In genomic region chr3:190303887-190304286, GRCh38 we compare ENCODE assay signal across 30 cellular contexts. TPM values are rescaled to one million over a fixed set of nuclear protein-coding genes. Genes with fewer than 3 reads are reported as not detected.
A peak's percentile ranks its signal among the peaks of the same experiment; 100 is the strongest.
DNase-seq lines count a peak whose midpoint lies in the region; ATAC-seq, FAIRE-seq and TF ChIP-seq lines count a peak whose summit lies in the region.
"Had no signal": no experiment of that assay in that cellular context is flagged by ENCODE, and none has a peak within 500 bp of the region (broad histone marks: within the 10 kb centered on the region; RNA-seq: fewer than 3 reads in every experiment).

No MANE protein-coding gene starts in this region.

- H3K4me1 ChIP-seq in foreskin keratinocyte: peaks cover 43% of the 10 kb centered on the region

- ATAC-seq in foreskin keratinocyte: peak; percentile 44
- ATAC-seq in SK-N-SH treated with all-trans-retinoic acid at 6 μM for 48 hours: no peak
- no peak for ATAC-seq in esophagus mucosa
- ATAC-seq: activated CD8-positive, alpha-beta T cell treated with anti-CD3 and anti-CD28 coated beads for 36 hours; activated naive CD4-positive, alpha-beta T cell treated with anti-CD3 and anti-CD28 coated beads, Interleukin-2, amount 50 U/mL, for 72 hours; gastroesophageal sphincter; mucosa of descending colon; natural killer cell treated with Interleukin-12 subunit alpha and Interleukin-12 subunit beta and Interleukin-15 and Interleukin-18, amount 100 ng/mL, for 72 hours had no signal

- no peak overlapping the region for H3K4me3 Mint-ChIP-seq in progenitor cell of endocrine pancreas (ENCODE audit: low read depth)
- H3K4me3 Mint-ChIP-seq: activated CD8-positive, alpha-beta T cell treated with anti-CD3 and anti-CD28 coated beads for 36 hours; natural killer cell treated with Interleukin-12 subunit alpha and Interleukin-12 subunit beta and Interleukin-15 and Interleukin-18, amount 100 ng/mL, for 72 hours had no signal

- H3K9me3 Mint-ChIP-seq in progenitor cell of endocrine pancreas (ENCODE audit: low read depth): no peaks in the 10 kb centered on the region
- H3K9me3 Mint-ChIP-seq: activated CD8-positive, alpha-beta T cell treated with anti-CD3 and anti-CD28 coated beads for 36 hours had no signal

- DNase-seq in EL: peak; percentile 24
- peak; percentile 19 for DNase-seq in RPMI7951 (ENCODE audit: low read depth)
- peak; percentile 75 to 86 for DNase-seq in foreskin keratinocyte
- no peak for DNase-seq in progenitor cell of endocrine pancreas (ENCODE audit: low spot score, unreplicated experiment)
- no peak for DNase-seq in D721Med (ENCODE audit: insufficient read length, low spot score)
- DNase-seq in NCI-H1694 (lab: John Stamatoyannopoulos, UW): no peak
- DNase-seq: activated CD4-positive, CD25-positive, alpha-beta regulatory T cell; activated CD8-positive, alpha-beta T cell treated with anti-CD3 and anti-CD28 coated beads for 36 hours; anterior cingulate cortex; Caco-2; cortex of kidney; DMS79 treated with DMSO at 0.1 percent for 48 hours; Kasumi-1; mucosa of descending colon; NCI-H1092; NCI-H187; NCI-H2171 treated with DMSO at 0.1 percent for 48 hours; NCI-H524 treated with DMSO at 0.1 percent for 48 hours; retina; SIG-M5; spleen; SW 1271; trophoblast cell had no signal

- H3K27ac ChIP-seq in foreskin keratinocyte: peak overlapping the region; percentile 54
- H3K27ac ChIP-seq: BLaER1 treated with 17β-estradiol and CSF1 and Interleukin-3, amounts not matched to agents 10 nM and 100 nM; gastroesophageal sphincter; spleen had no signal

- peak overlapping the region; percentile 12 for H3K27ac Mint-ChIP-seq in progenitor cell of endocrine pancreas
- H3K27ac Mint-ChIP-seq: activated CD8-positive, alpha-beta T cell treated with anti-CD3 and anti-CD28 coated beads for 36 hours; activated naive CD4-positive, alpha-beta T cell treated with anti-CD3 and anti-CD28 coated beads, Interleukin-2, amount 50 U/mL, for 72 hours; natural killer cell treated with Interleukin-12 subunit alpha and Interleukin-12 subunit beta and Interleukin-15 and Interleukin-18, amount 100 ng/mL, for 72 hours had no signal

- H3K27me3 ChIP-seq in foreskin keratinocyte: no peaks in the 10 kb centered on the region
- H3K27me3 ChIP-seq: gastroesophageal sphincter, spleen had no signal

- peaks cover 36% of the 10 kb centered on the region for H3K4me1 Mint-ChIP-seq in progenitor cell of endocrine pancreas (ENCODE audit: low read depth)

- peaks cover 2% of the 10 kb centered on the region for H3K36me3 Mint-ChIP-seq in progenitor cell of endocrine pancreas (ENCODE audit: insufficient read depth)
- H3K36me3 Mint-ChIP-seq: natural killer cell treated with Interleukin-12 subunit alpha and Interleukin-12 subunit beta and Interleukin-15 and Interleukin-18, amount 100 ng/mL, for 72 hours had no signal

- no peak for FAIRE-seq in D721Med (lab: Jason Lieb, UNC)
- FAIRE-seq: H1 had no signal

- no peaks in the 10 kb centered on the region for H3K27me3 Mint-ChIP-seq in progenitor cell of endocrine pancreas

- TF ChIP-seq CTCF in foreskin keratinocyte (conservative IDR thresholded peaks at IDR 0.05) (no peak), progenitor cell of endocrine pancreas (IDR thresholded peaks at IDR 0.05; ENCODE audit: unreplicated experiment) (no peak), D721Med (IDR thresholded peaks at IDR 0.05; ENCODE audit: insufficient read depth, missing control alignments) (no peak)

TF ChIP-seq in SK-N-SH treated with all-trans-retinoic acid at 6 μM for 48 hours, 23 proteins besides CTCF, POLR2A, EP300 and RAD21:
- no peak for TF ChIP-seq PATZ1 (CRISPR knock-in tag; IDR thresholded peaks at IDR 0.05; ENCODE audit: borderline replicate concordance)
- no peak for TF ChIP-seq ZFP30 (CRISPR knock-in tag; IDR thresholded peaks at IDR 0.05)
- TF ChIP-seq CSDC2 (CRISPR knock-in tag; IDR thresholded peaks at IDR 0.05): no peak
- no peak for TF ChIP-seq PPARA (CRISPR knock-in tag; IDR thresholded peaks at IDR 0.05; ENCODE audit: borderline replicate concordance)
- TF ChIP-seq ZNF70 (CRISPR knock-in tag; IDR thresholded peaks at IDR 0.05): no peak
- no peak for TF ChIP-seq POU6F1 (CRISPR knock-in tag; IDR thresholded peaks at IDR 0.05; ENCODE audit: borderline replicate concordance, low read depth)
- no peak for TF ChIP-seq ZNF565 (CRISPR knock-in tag; conservative IDR thresholded peaks at IDR 0.05; ENCODE audit: low read depth)
- TF ChIP-seq ARNTL (CRISPR knock-in tag; IDR thresholded peaks at IDR 0.05; ENCODE audit: borderline replicate concordance, low read depth): no peak
- no peak for TF ChIP-seq OSR1 (CRISPR knock-in tag; IDR thresholded peaks at IDR 0.05)
- no peak for TF ChIP-seq BACH2 (CRISPR knock-in tag; IDR thresholded peaks at IDR 0.05; ENCODE audit: borderline replicate concordance)
- TF ChIP-seq ESRRG (CRISPR knock-in tag; IDR thresholded peaks at IDR 0.05): no peak
- no peak for TF ChIP-seq ZFP3 (CRISPR knock-in tag; IDR thresholded peaks at IDR 0.05)
- no peak for TF ChIP-seq GLIS3 (CRISPR knock-in tag; IDR thresholded peaks at IDR 0.05)
- no peak for TF ChIP-seq TCF4 (CRISPR knock-in tag; IDR thresholded peaks at IDR 0.05; ENCODE audit: borderline replicate concordance)
- no peak for TF ChIP-seq RARB (CRISPR knock-in tag; IDR thresholded peaks at IDR 0.05)
- TF ChIP-seq CSRNP3 (CRISPR knock-in tag; IDR thresholded peaks at IDR 0.05): no peak
- no peak for TF ChIP-seq ISL1 (CRISPR knock-in tag; IDR thresholded peaks at IDR 0.05)

RNA-seq across cellular contexts. Expression of gene CLDN1, which starts 18.4 kb away (rescaled TPM):
- total RNA-seq in RPMI7951 (2014; rRNA removed; shearing (Covaris generic)): 0.59 and 1.3 TPM in 2 replicates
- total RNA-seq in foreskin keratinocyte (1.9 and 5.4 TPM in 2 replicates), progenitor cell of endocrine pancreas (37.8 and 38.0 TPM in 2 replicates), esophagus mucosa (40.3 TPM)
- polyA plus RNA-seq in foreskin keratinocyte: 0.99 and 3.0 TPM in 2 replicates
- total RNA-seq: natural killer cell treated with Interleukin-12 subunit alpha and Interleukin-12 subunit beta and Interleukin-15 and Interleukin-18, amount 100 ng/mL, for 72 hours had no signal

Comparison
In these comparisons a context has a peak if more than half of its experiments do, and no peak if none do; other contexts are left out.
1. DNase-seq: peak in EL (single experiment), RPMI7951 (single experiment) and foreskin keratinocyte (2 of 2); none in progenitor cell of endocrine pancreas (single experiment), D721Med (single experiment) and NCI-H1694 (single experiment).